3 cellular contexts compared by ENCODE assay signal in the genomic region with DNA sequence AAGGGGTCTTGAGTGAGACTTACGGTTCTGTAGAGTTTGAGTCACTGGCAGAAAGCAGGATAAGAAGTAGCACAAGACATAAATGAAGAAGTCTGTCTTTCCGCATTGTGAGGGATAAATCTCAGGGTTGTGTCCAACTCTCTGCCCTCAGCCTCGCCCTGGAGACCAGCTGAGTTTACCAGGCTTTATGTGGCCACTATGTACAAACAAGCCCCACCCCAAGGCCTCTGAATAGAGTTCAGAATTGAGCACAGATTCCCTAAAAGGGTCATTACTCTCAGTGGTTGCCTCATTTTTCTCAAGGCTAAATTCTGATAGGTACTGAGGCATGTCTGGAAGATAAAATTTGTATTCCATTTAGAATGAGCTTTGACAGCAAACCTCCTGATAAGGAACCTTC.
TF ChIP-seq lines count a peak whose summit lies in the region.

A gene (minus strand): TSS at position 160 of the 400 bp plus-strand sequence. CDS start 54 bp downstream, at position 106.

TF ChIP-seq in liver, 16 proteins besides CTCF, POLR2A, EP300 and RAD21:
- TF ChIP-seq RXRA (IDR thresholded peaks at IDR 0.05) (peak; percentile 25 to 44), HNF4G (IDR thresholded peaks at IDR 0.05) (no peak)

TF ChIP-seq in HepG2, 621 proteins besides CTCF, POLR2A, EP300 and RAD21:
- TF ChIP-seq ZNF17 (CRISPR knock-in tag; IDR thresholded peaks at IDR 0.05) = no peak
- TF ChIP-seq, protein P1, sequence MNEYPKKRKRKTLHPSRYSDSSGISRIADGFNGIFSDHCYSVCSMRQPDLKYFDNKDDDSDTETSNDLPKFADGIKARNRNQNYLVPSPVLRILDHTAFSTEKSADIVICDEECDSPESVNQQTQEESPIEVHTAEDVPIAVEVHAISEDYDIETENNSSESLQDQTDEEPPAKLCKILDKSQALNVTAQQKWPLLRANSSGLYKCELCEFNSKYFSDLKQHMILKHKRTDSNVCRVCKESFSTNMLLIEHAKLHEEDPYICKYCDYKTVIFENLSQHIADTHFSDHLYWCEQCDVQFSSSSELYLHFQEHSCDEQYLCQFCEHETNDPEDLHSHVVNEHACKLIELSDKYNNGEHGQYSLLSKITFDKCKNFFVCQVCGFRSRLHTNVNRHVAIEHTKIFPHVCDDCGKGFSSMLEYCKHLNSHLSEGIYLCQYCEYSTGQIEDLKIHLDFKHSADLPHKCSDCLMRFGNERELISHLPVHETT (CRISPR knock-in tag; conservative IDR thresholded peaks at IDR 0.05) = no peak
- TF ChIP-seq, protein P2, sequence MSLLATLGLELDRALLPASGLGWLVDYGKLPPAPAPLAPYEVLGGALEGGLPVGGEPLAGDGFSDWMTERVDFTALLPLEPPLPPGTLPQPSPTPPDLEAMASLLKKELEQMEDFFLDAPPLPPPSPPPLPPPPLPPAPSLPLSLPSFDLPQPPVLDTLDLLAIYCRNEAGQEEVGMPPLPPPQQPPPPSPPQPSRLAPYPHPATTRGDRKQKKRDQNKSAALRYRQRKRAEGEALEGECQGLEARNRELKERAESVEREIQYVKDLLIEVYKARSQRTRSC (CRISPR knock-in tag; IDR thresholded peaks at IDR 0.05; ENCODE audit: low read depth) = no peak
- TF ChIP-seq PLRG1 (conservative IDR thresholded peaks at IDR 0.05) = no peak
TF ChIP-seq in HepG2: peak in this region for 0.

TF ChIP-seq in H1, 55 proteins besides CTCF, POLR2A, EP300 and RAD21:
- no peak for TF ChIP-seq NANOG (IDR thresholded peaks at IDR 0.05; ENCODE audit: insufficient read depth, low read depth, low read length, poor library complexity, severe bottlenecking)
- TF ChIP-seq RXRA (IDR thresholded peaks at IDR 0.05; ENCODE audit: insufficient read depth, low read depth, low read length) = no peak
- TF ChIP-seq BCL11A (IDR thresholded peaks at IDR 0.05; ENCODE audit: low read depth in 2 of 2, low read length in 2 of 2) = no peak
- TF ChIP-seq CBX5 (IDR thresholded peaks at IDR 0.05; ENCODE audit: low read depth, low read length) = no peak
TF ChIP-seq in H1: peak in this region for 0.
